In genomic region chr16:81889896-81890634, GRCh38 we compare ENCODE assay signal across 8 cellular contexts.
DNase-seq lines count a peak whose midpoint lies in the region; ATAC-seq lines count a peak whose summit lies in the region.

No MANE protein-coding gene starts in this region.

- no peak overlapping the region for H3K4me3 Mint-ChIP-seq in activated naive CD8-positive, alpha-beta T cell treated with anti-CD3 and anti-CD28 coated beads for 36 hours

- H3K27ac ChIP-seq in SK-N-MC: no peak overlapping the region

- H3K36me3 ChIP-seq in SK-N-MC (ENCODE audit: insufficient read depth, low read length): no peaks in the 10 kb centered on the region

- no peak overlapping the region for H3K4me3 ChIP-seq in Jurkat, Clone E6-1 (ENCODE audit: low read length)
- H3K4me3 ChIP-seq in SK-N-MC: no peak overlapping the region

- no peaks in the 10 kb centered on the region for H3K4me1 Mint-ChIP-seq in activated naive CD8-positive, alpha-beta T cell treated with anti-CD3 and anti-CD28 coated beads for 36 hours

- no peak overlapping the region for H3K27ac Mint-ChIP-seq in activated naive CD8-positive, alpha-beta T cell treated with anti-CD3 and anti-CD28 coated beads for 36 hours

- no peaks in the 10 kb centered on the region for H3K27me3 Mint-ChIP-seq in activated naive CD8-positive, alpha-beta T cell treated with anti-CD3 and anti-CD28 coated beads for 36 hours

- H3K36me3 Mint-ChIP-seq in activated naive CD8-positive, alpha-beta T cell treated with anti-CD3 and anti-CD28 coated beads for 36 hours: no peaks in the 10 kb centered on the region

- intact Hi-C loops in left cardiac atrium (cut with DNase I): loop anchor here (2.0 to 5.0 kb wide), 2 partner anchors 341 to 342 kb away; no protein-coding TSS in a partner anchor

- no peak overlapping the region for H3K9ac ChIP-seq in SK-N-MC (ENCODE audit: insufficient read length)

- no peaks in the 10 kb centered on the region for H3K9me3 ChIP-seq in SK-N-MC (ENCODE audit: low read depth, low read length)

- ATAC-seq in left cardiac atrium (peak; percentile 78), HG02852 (IDR thresholded peaks at IDR 0.05; ENCODE audit: unreplicated experiment) (no peak)

- no peaks in the 10 kb centered on the region for H3K9me3 Mint-ChIP-seq in activated naive CD8-positive, alpha-beta T cell treated with anti-CD3 and anti-CD28 coated beads for 36 hours

- DNase-seq in NCI-H187 treated with DMSO at 0.1 percent for 48 hours (lab: John Stamatoyannopoulos, UW): peak; percentile 14
- no peak for DNase-seq in NCI-H187 (lab: John Stamatoyannopoulos, UW)
- DNase-seq in Jurkat, Clone E6-1 (ENCODE audit: low read depth, low spot score): peak; percentile 60
- DNase-seq in SK-N-MC (ENCODE audit: low read depth, low spot score): peak; percentile 24
- peak; percentile 41 for DNase-seq in activated naive CD8-positive, alpha-beta T cell treated with anti-CD3 and anti-CD28 coated beads for 36 hours
- no peak for DNase-seq in left cardiac atrium
- peak; percentile 64 for DNase-seq in renal cortical epithelial cell (ENCODE audit: low read depth)

Comparison
In these comparisons a context has a peak if more than half of its experiments do, and no peak if none do; other contexts are left out.
1. DNase-seq: peak in NCI-H187 treated with DMSO at 0.1 percent for 48 hours (single experiment), Jurkat, Clone E6-1 (single experiment), SK-N-MC (single experiment), activated naive CD8-positive, alpha-beta T cell treated with anti-CD3 and anti-CD28 coated beads for 36 hours (single experiment) and renal cortical epithelial cell (single experiment); none in NCI-H187 (0 of 2) and left cardiac atrium (single experiment).